Comparison of ENCODE assay signal across 4 cellular contexts in the genomic region with DNA sequence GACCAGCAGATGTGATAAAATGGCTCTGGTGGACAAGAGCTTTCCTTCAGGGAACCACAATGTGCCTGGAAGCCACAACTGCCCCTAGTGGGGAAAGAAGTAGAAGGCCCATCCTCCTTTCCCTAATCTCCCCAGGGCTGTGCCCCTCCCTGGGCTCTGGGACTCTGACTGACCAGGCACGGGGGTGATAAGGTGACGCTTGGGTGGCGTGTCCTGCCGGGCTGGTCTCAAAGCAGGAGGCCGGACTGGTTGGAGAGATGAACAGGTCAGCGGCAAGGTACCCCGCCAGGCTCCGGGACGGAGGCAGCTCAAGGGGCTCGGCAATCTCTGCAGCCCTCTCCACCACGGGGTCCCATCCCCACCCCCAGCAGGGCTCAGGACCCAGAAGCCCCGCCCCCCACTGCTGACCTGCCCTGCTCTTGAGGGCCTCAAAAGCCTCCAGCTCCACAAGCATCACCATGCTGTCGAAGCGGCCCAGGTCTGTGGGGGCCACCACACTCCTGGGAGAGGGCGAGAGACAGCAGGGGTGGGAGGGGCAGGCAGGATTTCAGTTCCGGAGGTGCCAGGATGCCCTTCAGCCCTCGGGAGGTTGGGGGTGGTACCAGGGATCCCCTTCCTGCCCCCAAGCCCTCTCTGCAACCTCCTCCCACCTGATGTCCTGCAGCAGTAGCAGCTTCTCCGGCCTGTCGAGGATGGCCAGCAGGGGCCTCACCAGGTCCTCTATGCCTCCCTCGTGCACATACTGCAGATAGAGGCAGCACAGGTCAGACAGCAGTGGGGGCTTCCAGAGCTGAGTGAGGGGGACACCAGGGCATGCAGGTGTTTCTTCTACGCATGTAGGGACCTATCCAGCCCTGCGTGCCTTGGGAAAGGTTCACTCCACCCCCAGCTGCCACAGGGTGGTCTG. TPM values are rescaled to one million over a fixed set of nuclear protein-coding genes. Genes with fewer than 3 reads are reported as not detected.
DNase-seq lines count a peak whose midpoint lies in the region; ATAC-seq and TF ChIP-seq lines count a peak whose summit lies in the region.

No MANE protein-coding gene starts in this region.

- H3K4me3 ChIP-seq in mammary epithelial cell (replicated peaks in 1 of 3; ENCODE audit: insufficient read depth in 1 of 3, low read depth in 2 of 3, low read length in 3 of 3) = no peak overlapping the region

- H3K27ac ChIP-seq in mammary epithelial cell (ENCODE audit: insufficient read depth, low read depth, low read length) = no peak overlapping the region

- 65% methylated on average over 12 of the region's 22 CpGs for WGBS in mammary epithelial cell (ENCODE audit: low coverage, missing lambda C conversion rate)

- H3K4me1 ChIP-seq in mammary epithelial cell (ENCODE audit: insufficient read depth, low read length) = peaks cover 58% of the 10 kb centered on the region

- H3K9me3 ChIP-seq in mammary epithelial cell (replicated peaks; ENCODE audit: insufficient read depth, low read length) = no peaks in the 10 kb centered on the region

- H4K20me1 ChIP-seq in mammary epithelial cell (ENCODE audit: insufficient read depth, low read length) = no peaks in the 10 kb centered on the region

- H3K27me3 ChIP-seq in mammary epithelial cell (ENCODE audit: insufficient read depth, low read length) = no peaks in the 10 kb centered on the region

- H3K79me2 ChIP-seq in mammary epithelial cell (ENCODE audit: insufficient read depth, low read length) = no peaks in the 10 kb centered on the region

- no TSS peak for BruUV-seq in mammary epithelial cell (replicated peaks; lab: Mats Ljungman, UMichigan)

- no peak overlapping the region for H3K9ac ChIP-seq in mammary epithelial cell (ENCODE audit: insufficient read depth, low read length)

- intact Hi-C loops in mammary epithelial cell (cut with micrococcal nuclease) = loop anchor here (5.0 kb wide), 2 partner anchors 339 to 579 kb away; no protein-coding TSS in a partner anchor

- H3K4me2 ChIP-seq in mammary epithelial cell (ENCODE audit: insufficient read depth, low read depth, low read length) = no peak overlapping the region

- TF ChIP-seq CTCF in AG09319 (IDR thresholded peaks at IDR 0.05; ENCODE audit: low read depth, low read length) (peak; percentile 33), mammary epithelial cell (conservative IDR thresholded peaks at IDR 0.05 in 1 of 2, IDR thresholded peaks at IDR 0.05 in 1 of 2; ENCODE audit: extremely low read depth in 1 of 2, insufficient read depth in 1 of 2, low read depth in 1 of 2, low read length in 2 of 2) (peak; percentile 31 to 35)

- in situ Hi-C loops in mammary epithelial cell (cut with MboI; ENCODE audit: low sequenced_read_pairs in 2 of 2) = loop anchor here in 1 of 2 donors (10.0 kb wide), 1 partner anchor 53 kb away; the partner anchor contains the start of gene KAZALD1

- ATAC-seq in GM19452 (IDR thresholded peaks at IDR 0.05; ENCODE audit: unreplicated experiment) = no peak

- no peak overlapping the region for H2AFZ ChIP-seq in mammary epithelial cell (ENCODE audit: low read depth, low read length)

- CTCF ChIA-PET in mammary epithelial cell (lab: Charles Lee; ENCODE audit: low non-redundant PET) = interaction anchor here (0.6 to 0.7 kb wide), 2 partner anchors 14 to 32 kb away, joined by 3 to 7 read pairs; no protein-coding TSS in a partner anchor

- H3K36me3 ChIP-seq in mammary epithelial cell (ENCODE audit: insufficient read depth, low read length) = no peaks in the 10 kb centered on the region

- dilution Hi-C loops in mammary epithelial cell (cut with HindIII; ENCODE audit: low sequenced_read_pairs) = no loop called here

- DNase-seq in AG09319 (ENCODE audit: extremely low read depth, low read depth) (no peak), mammary epithelial cell (no peak), DMS153 (lab: John Stamatoyannopoulos, UW) (no peak)

RNA-seq across cellular contexts. Expression of gene LZTS2, which starts 12.2 kb away (rescaled TPM):
- 100 to 1,000 TPM in 1 of 2 donors, 10 to 100 TPM in 1; 44.3 to 159 TPM for total RNA-seq in mammary epithelial cell
- 30.4 TPM for polyA plus RNA-seq in mammary epithelial cell
- 18.3 TPM for polyA minus RNA-seq in mammary epithelial cell

RNA-seq across cellular contexts. Expression of gene PDZD7, which starts 19.2 kb away (rescaled TPM):
- total RNA-seq in mammary epithelial cell = 1 to 10 TPM in 1 of 2 donors, under 1 TPM in 1; 0.59 to 2.7 TPM
- polyA plus RNA-seq in mammary epithelial cell = 0.95 TPM
- polyA minus RNA-seq in mammary epithelial cell = 0.47 TPM

RNA-seq across cellular contexts. Expression of gene SFXN3, which starts 19.3 kb away (rescaled TPM):
- total RNA-seq in mammary epithelial cell = 100 to 1,000 TPM in 1 of 2 donors, 10 to 100 TPM in 1; 79.4 to 102 TPM
- polyA plus RNA-seq in mammary epithelial cell = 104 TPM
- 101 TPM for polyA minus RNA-seq in mammary epithelial cell

RNA-seq across cellular contexts. Expression of gene TWNK, which starts 24.4 kb away (rescaled TPM):
- 10 to 100 TPM in 1 of 2 donors, 1 to 10 TPM in 1; 6.8 to 18.7 TPM for total RNA-seq in mammary epithelial cell
- 14.4 TPM for polyA plus RNA-seq in mammary epithelial cell
- 13.5 TPM for polyA minus RNA-seq in mammary epithelial cell

RNA-seq across cellular contexts. Expression of gene MRPL43, which starts 24.5 kb away (rescaled TPM):
- 10 to 100 TPM; 48.0 to 65.4 TPM for total RNA-seq in mammary epithelial cell
- polyA plus RNA-seq in mammary epithelial cell = 104 TPM
- 16.2 TPM for polyA minus RNA-seq in mammary epithelial cell
